In the genomic region with DNA sequence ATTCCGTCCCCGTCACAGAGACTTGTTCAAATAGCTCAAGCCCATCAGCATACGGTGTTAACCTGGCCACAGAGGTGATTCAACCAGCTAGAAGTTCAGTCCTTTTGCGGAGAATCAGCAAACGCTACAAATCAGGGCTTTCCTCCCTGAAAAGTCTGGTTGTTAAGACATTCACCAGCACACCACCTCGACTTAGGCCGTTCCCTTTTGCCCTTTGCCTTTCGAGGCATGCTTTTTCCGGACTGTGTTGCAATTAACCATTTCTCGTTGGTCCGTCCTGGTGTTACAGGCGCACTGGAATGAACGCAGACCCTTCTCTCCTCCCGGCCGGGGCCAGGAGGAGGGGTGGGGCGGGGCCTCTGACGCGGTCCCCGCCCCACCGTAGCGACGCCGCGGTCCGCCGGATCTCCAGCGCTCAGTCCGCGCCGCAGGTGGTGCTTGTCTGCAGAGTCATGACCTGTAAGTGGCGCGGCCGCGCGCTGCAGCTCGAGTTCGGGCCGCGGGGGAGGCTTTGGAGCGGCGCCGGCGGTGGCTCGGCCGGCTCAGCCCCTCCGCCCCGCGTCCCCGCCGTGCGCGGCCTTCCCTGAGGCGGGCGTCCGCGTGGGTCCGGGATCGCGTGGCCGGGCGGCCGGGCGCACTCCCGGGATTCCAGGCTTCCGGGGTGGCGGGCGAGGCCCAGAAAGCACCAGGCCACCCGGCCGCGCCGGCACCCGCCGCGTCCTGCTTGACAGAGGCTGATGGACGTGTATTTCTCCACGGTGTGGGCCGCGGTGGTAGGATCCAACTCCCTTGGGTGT, we compare ENCODE assay signal across 8 cellular contexts. TPM values are rescaled to one million over a fixed set of nuclear protein-coding genes. Genes with fewer than 3 reads are reported as not detected.
DNase-seq lines count a peak whose midpoint lies in the region; ATAC-seq and TF ChIP-seq lines count a peak whose summit lies in the region.

A gene with protein sequence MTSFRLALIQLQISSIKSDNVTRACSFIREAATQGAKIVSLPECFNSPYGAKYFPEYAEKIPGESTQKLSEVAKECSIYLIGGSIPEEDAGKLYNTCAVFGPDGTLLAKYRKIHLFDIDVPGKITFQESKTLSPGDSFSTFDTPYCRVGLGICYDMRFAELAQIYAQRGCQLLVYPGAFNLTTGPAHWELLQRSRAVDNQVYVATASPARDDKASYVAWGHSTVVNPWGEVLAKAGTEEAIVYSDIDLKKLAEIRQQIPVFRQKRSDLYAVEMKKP (plus strand): TSS at position 418 of the 797 bp plus-strand sequence. CDS start 35 bp downstream, at position 453.

- H3K79me1 ChIP-seq in IMR-90 (ENCODE audit: low read depth in 1 of 2, low read length in 2 of 2) = peaks cover 21 to 28% of the 10 kb centered on the region in 2 experiments

- TF ChIP-seq CTCF in IMR-90 (conservative IDR thresholded peaks at IDR 0.05; ENCODE audit: low read depth, low read length) (no peak), Peyer's patch (IDR thresholded peaks at IDR 0.05) (no peak), esophagus muscularis mucosa (IDR thresholded peaks at IDR 0.05) (no peak)

- intact Hi-C loops in IMR-90 (cut with micrococcal nuclease) (no loop called here), esophagus muscularis mucosa (cut with DNase I) (loop anchor here (10.0 kb wide), 1 partner anchor 510 kb away; no protein-coding TSS in a partner anchor)

- no peaks in the 10 kb centered on the region for H3K27me3 ChIP-seq in IMR-90 (ENCODE audit: control insufficient read depth, insufficient read depth, low read length)
- H3K27me3 ChIP-seq in Peyer's patch = no peaks in the 10 kb centered on the region
- H3K27me3 ChIP-seq in esophagus muscularis mucosa = no peaks in the 10 kb centered on the region
- no peaks in the 10 kb centered on the region for H3K27me3 ChIP-seq in muscle layer of duodenum (ENCODE audit: low read depth, low read length)

- DNase-seq in DMS53 (lab: John Stamatoyannopoulos, UW) (peak; percentile 89), IMR-90 (peak; percentile 72), Peyer's patch (peak; percentile 87 to 94 (median 89)), esophagus muscularis mucosa (ENCODE audit: extremely low spot score) (peak; percentile 94)
- peak; percentile 84 to 88 for DNase-seq in activated T-cell treated with anti-CD3 and anti-CD28 coated beads, Interleukin-2, amount 50 U/mL, for 48 hours
- peak; percentile 45 to 73 for DNase-seq in stimulated activated CD8-positive, alpha-beta memory T cell treated with anti-CD3 and anti-CD28 coated beads, Interleukin-7, amount 100 ng/mL, for 4 hours (ENCODE audit: low read depth in 2 of 2)

- peak within 1 kb of the TSS; percentile 35 for H2BK20ac ChIP-seq in IMR-90 (ENCODE audit: low read depth, low read length)

- H3K56ac ChIP-seq in IMR-90 (ENCODE audit: extremely low read depth, insufficient read depth, low read length) = peak within 1 kb of the TSS; percentile 83

- dilution Hi-C loops in IMR-90 (cut with HindIII; ENCODE audit: low sequenced_read_pairs, unreplicated experiment) = no loop called here

- H2BK15ac ChIP-seq in IMR-90 (ENCODE audit: low read depth, low read length) = peak within 1 kb of the TSS; percentile 69; the same call in 1 of the 3 replicates

- CTCF ChIA-PET in IMR-90 (lab: Yijun Ruan, JAX) = interaction anchor here (0.6 to 1.1 kb wide), 2 partner anchors 50 to 250 kb away, joined by 3 to 4 read pairs; no protein-coding TSS in a partner anchor

- in situ Hi-C loops in IMR-90 (cut with MboI; ENCODE audit: low sequenced_read_pairs) = no loop called here

- peak within 1 kb of the TSS; percentile 89 for H3K4ac ChIP-seq in IMR-90 (ENCODE audit: low read depth, low read length)

- H3K36me3 ChIP-seq in IMR-90 (ENCODE audit: control insufficient read depth, insufficient read depth, low read length) (peaks cover 5% of the 10 kb centered on the region), Peyer's patch (peaks cover 0 to 4% (median 0%) of the 10 kb centered on the region in 3 donors), esophagus muscularis mucosa (peaks cover 0 to 10% (median 6%) of the 10 kb centered on the region in 4 donors), muscle layer of duodenum (ENCODE audit: control insufficient read depth in 1 of 2, insufficient read depth in 2 of 2, low read length in 2 of 2) (peaks cover 0 to 8% of the 10 kb centered on the region in 2 donors)

- no peak for TF ChIP-seq RAD21 in IMR-90 (IDR thresholded peaks at IDR 0.05; ENCODE audit: low read length)

- H2AFZ ChIP-seq in IMR-90 (replicated peaks; ENCODE audit: low read length, poor library complexity) = peak within 1 kb of the TSS; percentile 100

- peak within 1 kb of the TSS; percentile 75 to 96 for H4K8ac ChIP-seq in IMR-90 (ENCODE audit: low read depth in 2 of 2, low read length in 2 of 2)

- H3K4me3 ChIP-seq in IMR-90 (ENCODE audit: insufficient read depth, low read depth, low read length) (peak within 1 kb of the TSS; percentile 77), Peyer's patch (peak within 1 kb of the TSS; percentile 68 to 86 (median 77)), esophagus muscularis mucosa (peak within 1 kb of the TSS; percentile 68 to 85 (median 74)), muscle layer of duodenum (ENCODE audit: low read depth in 1 of 2, low read length in 2 of 2) (peak within 1 kb of the TSS; percentile 74 to 96)

- H2AK5ac ChIP-seq in IMR-90 (ENCODE audit: low read depth, low read length) = peak within 1 kb of the TSS; percentile 63

- peak within 1 kb of the TSS; percentile 78 for H3K9ac ChIP-seq in IMR-90 (ENCODE audit: low read depth, low read length)

- no TSS peak for BruUV-seq in IMR-90 (replicated peaks; lab: Mats Ljungman, UMichigan)

- ATAC-seq in GM21529 (IDR thresholded peaks at IDR 0.05; ENCODE audit: unreplicated experiment) = peak; percentile 94
- peak; percentile 99 for ATAC-seq in IMR-90 (ENCODE audit: low read depth)

- H2BK120ac ChIP-seq in IMR-90 (ENCODE audit: low read depth, low read length) = peak within 1 kb of the TSS; percentile 61

- TF ChIP-seq POLR2A in IMR-90 (IDR thresholded peaks at IDR 0.05; ENCODE audit: low read depth, low read length) = no peak
- TF ChIP-seq POLR2A in Peyer's patch (IDR thresholded peaks at IDR 0.05) = peak; percentile 23 to 41
- TF ChIP-seq POLR2A in esophagus muscularis mucosa (IDR thresholded peaks at IDR 0.05; ENCODE audit: low read depth) = no peak

- POLR2A ChIA-PET in IMR-90 (lab: Charles Lee; ENCODE audit: unreplicated experiment) = interaction anchor here (0.5 kb wide), 1 partner anchor 855 kb away, joined by 3 read pairs; no protein-coding TSS in a partner anchor

- H3K14ac ChIP-seq in IMR-90 (replicated peaks; ENCODE audit: low read depth, low read length) = peak within 1 kb of the TSS; percentile 98

- H2AK9ac ChIP-seq in IMR-90 (replicated peaks; ENCODE audit: low read depth, low read length, poor library complexity) = peak within 1 kb of the TSS; percentile 97

- H4K91ac ChIP-seq in IMR-90 (ENCODE audit: insufficient read depth, low read depth, low read length) = peak within 1 kb of the TSS; percentile 64

- H2BK5ac ChIP-seq in IMR-90 (ENCODE audit: low read depth, low read length, poor library complexity, severe bottlenecking) = peak within 1 kb of the TSS; percentile 64

- WGBS in IMR-90 (ENCODE audit: extremely low coverage in 2 of 2, insufficient read length in 1 of 2), 2 experiments = 3% methylated on average over 36 of the region's 78 CpGs; no CpG with 5 or more reads in 1 of the 2 experiments
- 3% methylated on average over 17 of the region's 78 CpGs for WGBS in esophagus muscularis mucosa

- no peak for TF ChIP-seq EP300 in esophagus muscularis mucosa (IDR thresholded peaks at IDR 0.05)

- peak within 1 kb of the TSS; percentile 99 for H3K23ac ChIP-seq in IMR-90 (ENCODE audit: low read depth, low read length)

- peak within 1 kb of the TSS; percentile 98 for H3K4me2 ChIP-seq in IMR-90 (ENCODE audit: low read depth, low read length)

- H4K20me1 ChIP-seq in IMR-90 (ENCODE audit: insufficient read depth, low read length) = no peaks in the 10 kb centered on the region

- peaks cover 6% of the 10 kb centered on the region for H3K4me1 ChIP-seq in IMR-90 (ENCODE audit: control insufficient read depth, insufficient read depth, low read length)
- H3K4me1 ChIP-seq in Peyer's patch = peaks cover 0 to 9% (median 0%) of the 10 kb centered on the region in 4 donors
- H3K4me1 ChIP-seq in esophagus muscularis mucosa = peaks cover 9 to 20% (median 19%) of the 10 kb centered on the region in 4 donors
- peaks cover 7 to 8% of the 10 kb centered on the region in 2 donors for H3K4me1 ChIP-seq in muscle layer of duodenum (ENCODE audit: control insufficient read depth in 1 of 2, insufficient read depth in 2 of 2, low read length in 2 of 2)

- H4K5ac ChIP-seq in IMR-90 (ENCODE audit: low read depth, low read length) = peak within 1 kb of the TSS; percentile 85

- peaks cover 10% of the 10 kb centered on the region for H3K9me1 ChIP-seq in IMR-90 (ENCODE audit: insufficient read depth, low read length)

- H3K9me3 ChIP-seq in IMR-90 (ENCODE audit: control insufficient read depth, insufficient read depth, low read length) = no peaks in the 10 kb centered on the region
- no peaks in the 10 kb centered on the region for H3K9me3 ChIP-seq in Peyer's patch
- H3K9me3 ChIP-seq in esophagus muscularis mucosa = no peaks in the 10 kb centered on the region
- H3K9me3 ChIP-seq in muscle layer of duodenum (ENCODE audit: control insufficient read depth in 1 of 2, low read length in 2 of 2) = no peaks in the 10 kb centered on the region

- peak within 1 kb of the TSS; percentile 43 for H3K27ac ChIP-seq in IMR-90 (ENCODE audit: insufficient read depth, low read length)
- peak within 1 kb of the TSS; percentile 72 to 86 (median 82) for H3K27ac ChIP-seq in Peyer's patch
- H3K27ac ChIP-seq in esophagus muscularis mucosa (replicated peaks in 1 of 4) = peak within 1 kb of the TSS; percentile 80 to 91 (median 82)
- peak within 1 kb of the TSS; percentile 81 for H3K27ac ChIP-seq in muscle layer of duodenum (ENCODE audit: low read length)

- peak within 1 kb of the TSS; percentile 50 for H3K18ac ChIP-seq in IMR-90 (ENCODE audit: low read depth, low read length)

TF ChIP-seq in IMR-90, 13 proteins besides CTCF, POLR2A, EP300 and RAD21 (continues in another document):
- TF ChIP-seq CEBPB (IDR thresholded peaks at IDR 0.05; ENCODE audit: low read depth, low read length) = peak; percentile 74
- TF ChIP-seq, protein P1, sequence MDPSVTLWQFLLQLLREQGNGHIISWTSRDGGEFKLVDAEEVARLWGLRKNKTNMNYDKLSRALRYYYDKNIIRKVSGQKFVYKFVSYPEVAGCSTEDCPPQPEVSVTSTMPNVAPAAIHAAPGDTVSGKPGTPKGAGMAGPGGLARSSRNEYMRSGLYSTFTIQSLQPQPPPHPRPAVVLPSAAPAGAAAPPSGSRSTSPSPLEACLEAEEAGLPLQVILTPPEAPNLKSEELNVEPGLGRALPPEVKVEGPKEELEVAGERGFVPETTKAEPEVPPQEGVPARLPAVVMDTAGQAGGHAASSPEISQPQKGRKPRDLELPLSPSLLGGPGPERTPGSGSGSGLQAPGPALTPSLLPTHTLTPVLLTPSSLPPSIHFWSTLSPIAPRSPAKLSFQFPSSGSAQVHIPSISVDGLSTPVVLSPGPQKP (IDR thresholded peaks at IDR 0.05; ENCODE audit: borderline replicate concordance, low read depth, low read length) = no peak

RNA-seq across cellular contexts. Expression of the gene that starts here (rescaled TPM):
- total RNA-seq in IMR-90 (2012; rRNA removed) = 12.4 and 13.3 TPM in 2 replicates
- polyA plus RNA-seq in IMR-90 (2012; rRNA removed) = 25.7 and 27.1 TPM in 2 replicates
- polyA plus RNA-seq in IMR-90 (2012; cell fraction: cytosol; rRNA removed) = 3.6 and 5.0 TPM in 2 replicates
- 24.0 and 95.4 TPM in 2 replicates for polyA plus RNA-seq in IMR-90 (2012; cell fraction: nucleus; rRNA removed; ENCODE audit: low replicate concordance)
- 10 to 100 TPM; 14.0 to 28.3 (median 17.2) TPM for total RNA-seq in Peyer's patch
- total RNA-seq in esophagus muscularis mucosa = 10 to 100 TPM; 15.6 to 34.1 (median 18.5) TPM

Comparison
In these comparisons a context has a peak if more than half of its experiments do, and no peak if none do; other contexts are left out.
1. Peak in every context shown above with its lines: DNase-seq, ATAC-seq, H3K4me3 ChIP-seq and H3K27ac ChIP-seq.
2. POLR2A ChIP-seq: peak in Peyer's patch (2 of 2); none in IMR-90 (single experiment) and esophagus muscularis mucosa (single experiment).